In the genomic region with DNA sequence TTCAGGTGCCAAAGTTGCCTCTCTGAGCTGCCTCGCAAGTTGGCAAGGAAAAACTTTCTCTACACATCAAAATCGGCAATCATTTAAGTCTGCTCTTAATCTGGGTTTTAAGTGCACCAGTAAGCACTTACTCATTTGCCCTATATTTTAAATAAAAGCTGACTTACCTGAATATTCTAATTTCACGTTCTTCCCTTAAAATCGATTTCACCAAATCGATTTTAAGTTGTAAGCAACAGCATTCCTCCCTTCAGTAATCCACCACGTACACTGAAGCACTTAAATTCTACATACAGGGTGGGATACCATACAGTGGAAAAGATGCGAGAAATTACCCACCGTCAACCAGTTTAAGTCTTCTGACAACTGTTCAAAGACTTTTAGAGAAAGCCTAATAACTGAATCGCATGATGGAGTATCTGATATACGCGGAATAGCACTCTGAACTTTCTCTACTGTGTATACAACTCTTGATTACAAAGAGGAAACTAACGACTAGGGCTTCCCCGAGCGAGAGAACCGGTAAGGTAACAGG, we compare ENCODE assay signal across 8 cellular contexts. TPM values are rescaled to one million over a fixed set of nuclear protein-coding genes. Genes with fewer than 3 reads are reported as not detected.
A peak's percentile ranks its signal among the peaks of the same experiment; 100 is the strongest.
DNase-seq lines count a peak whose midpoint lies in the region; ATAC-seq and TF ChIP-seq lines count a peak whose summit lies in the region.

No MANE protein-coding gene starts in this region.

- H4K91ac ChIP-seq in trophoblast cell (ENCODE audit: low read depth, low read length), result no peak overlapping the region

- H4K8ac ChIP-seq in trophoblast cell (ENCODE audit: low read depth, low read length), result no peak overlapping the region

- no peak overlapping the region for H2BK5ac ChIP-seq in trophoblast cell (ENCODE audit: low read depth, low read length, poor library complexity)

- TF ChIP-seq POLR2A in Peyer's patch (IDR thresholded peaks at IDR 0.05), result no peak

- 2 to 4% methylated on average over 15 of the region's 15 CpGs for WGBS in esophagus, 2 donors
- no CpG with 5 or more reads among the region's 15 CpGs for WGBS in trophoblast cell (ENCODE audit: extremely low coverage, insufficient coverage, insufficient read length)

- no peak overlapping the region for H3K18ac ChIP-seq in trophoblast cell (ENCODE audit: low read length)

- H3K4me2 ChIP-seq in DND-41 (ENCODE audit: insufficient read depth, low read length) (peak overlapping the region; percentile 73), trophoblast cell (ENCODE audit: low read length) (peak overlapping the region; percentile 75)

- H3K79me2 ChIP-seq in DND-41 (ENCODE audit: insufficient read depth, low read length) (peaks cover 78% of the 10 kb centered on the region), trophoblast cell (ENCODE audit: control insufficient read depth, insufficient read depth, low read length, poor library complexity) (peaks cover 24% of the 10 kb centered on the region)

- no peaks in the 10 kb centered on the region for H3K9me3 ChIP-seq in DND-41 (ENCODE audit: insufficient read depth, low read length, severe bottlenecking)
- H3K9me3 ChIP-seq in Peyer's patch, result no peaks in the 10 kb centered on the region
- H3K9me3 ChIP-seq in esophagus (ENCODE audit: control insufficient read depth in 2 of 2, insufficient read depth in 1 of 2, low read depth in 1 of 2, low read length in 1 of 2), result no peaks in the 10 kb centered on the region
- peaks cover 2% of the 10 kb centered on the region for H3K9me3 ChIP-seq in trophoblast cell (ENCODE audit: insufficient read depth, low read depth, low read length)

- H2AK5ac ChIP-seq in trophoblast cell (ENCODE audit: low read length), result no peak overlapping the region

- H3K4me3 ChIP-seq in DND-41 (ENCODE audit: low read depth in 1 of 2, low read length in 2 of 2) (peak overlapping the region; percentile 50 to 80; a peak in 3 of 4 replicates), Peyer's patch (peak overlapping the region; percentile 67 to 94 (median 82)), esophagus (ENCODE audit: low read depth in 1 of 2, low read length in 2 of 2) (peak overlapping the region; percentile 90 to 93), trophoblast cell (ENCODE audit: low read depth, low read length) (no peak overlapping the region)

- no peak for TF ChIP-seq CTCF in DND-41 (IDR thresholded peaks at IDR 0.05; ENCODE audit: borderline replicate concordance, extremely low read depth, low read length, poor library complexity, severe bottlenecking)
- no peak for TF ChIP-seq CTCF in Peyer's patch (IDR thresholded peaks at IDR 0.05)

- H3K23ac ChIP-seq in trophoblast cell (ENCODE audit: low read length), result no peak overlapping the region

- H3K4ac ChIP-seq in trophoblast cell (ENCODE audit: low read depth, low read length), result peak overlapping the region; percentile 80

- no peak overlapping the region for H2BK120ac ChIP-seq in trophoblast cell (ENCODE audit: insufficient read depth, low read length, poor library complexity)

- no peaks in the 10 kb centered on the region for H3K27me3 ChIP-seq in DND-41 (ENCODE audit: insufficient read depth, low read length, poor library complexity)
- no peaks in the 10 kb centered on the region for H3K27me3 ChIP-seq in Peyer's patch
- no peaks in the 10 kb centered on the region for H3K27me3 ChIP-seq in esophagus (ENCODE audit: control insufficient read depth in 1 of 2, insufficient read depth in 2 of 2, low read length in 2 of 2)
- no peaks in the 10 kb centered on the region for H3K27me3 ChIP-seq in trophoblast cell (ENCODE audit: insufficient read depth, low read length)

- H3K14ac ChIP-seq in trophoblast cell (ENCODE audit: low read length), result no peak overlapping the region

- H3K27ac ChIP-seq in DND-41 (ENCODE audit: low read length) (peak overlapping the region; percentile 84), Peyer's patch (peak overlapping the region; percentile 93 to 100 (median 96)), esophagus (ENCODE audit: low read depth in 2 of 2, low read length in 1 of 2) (peak overlapping the region; percentile 47 to 99), trophoblast cell (ENCODE audit: low read depth, low read length) (peak overlapping the region; percentile 12)

- H2AFZ ChIP-seq in DND-41 (ENCODE audit: low read depth, low read length), result no peak overlapping the region
- H2AFZ ChIP-seq in trophoblast cell (ENCODE audit: insufficient read depth, low read length, poor library complexity), result no peak overlapping the region

- H3K36me3 ChIP-seq in DND-41 (ENCODE audit: insufficient read depth, low read length) (peaks cover 21% of the 10 kb centered on the region), Peyer's patch (no peaks in the 10 kb centered on the region), esophagus (ENCODE audit: control insufficient read depth in 2 of 2, insufficient read depth in 2 of 2, low read length in 1 of 2) (no peaks in the 10 kb centered on the region), trophoblast cell (ENCODE audit: control insufficient read depth in 1 of 2, insufficient read depth in 2 of 2, low read length in 2 of 2) (no peaks in the 10 kb centered on the region)

- DNase-seq in DND-41 (no peak), Peyer's patch (no peak), trophoblast cell (no peak), OCI-M2 (lab: John Stamatoyannopoulos, UW; ENCODE audit: unreplicated experiment) (no peak), NOMO-1 treated with dmso at 0.1 percent for 144 hours (lab: John Stamatoyannopoulos, UW; ENCODE audit: unreplicated experiment) (no peak)
- no peak for DNase-seq in stimulated activated CD4-positive, alpha-beta T cell treated with anti-CD3 and anti-CD28 coated beads, Interleukin-2, amount 100 ng/mL, for 24 hours

- no peak overlapping the region for H2BK12ac ChIP-seq in trophoblast cell (ENCODE audit: low read length)

- H3K79me1 ChIP-seq in trophoblast cell (ENCODE audit: low read length), result peaks cover 15% of the 10 kb centered on the region

- no peak overlapping the region for H4K12ac ChIP-seq in trophoblast cell (ENCODE audit: low read depth, low read length)

- ATAC-seq in DND-41 (ENCODE audit: insufficient read depth, low read depth) (peak; percentile 0; the same call in 1 of the 3 replicates), GM19023 (IDR thresholded peaks at IDR 0.05; ENCODE audit: unreplicated experiment) (no peak)

- H3K4me1 ChIP-seq in DND-41 (ENCODE audit: insufficient read depth, low read length), result peaks cover 72% of the 10 kb centered on the region
- peaks cover 0 to 46% (median 10%) of the 10 kb centered on the region in 4 donors for H3K4me1 ChIP-seq in Peyer's patch
- peaks cover 0 to 4% of the 10 kb centered on the region in 2 donors for H3K4me1 ChIP-seq in esophagus (ENCODE audit: control insufficient read depth in 2 of 2, insufficient read depth in 2 of 2, low read length in 1 of 2)
- H3K4me1 ChIP-seq in trophoblast cell (ENCODE audit: control insufficient read depth in 1 of 2, insufficient read depth in 2 of 2, low read length in 2 of 2), result peaks cover 3 to 5% of the 10 kb centered on the region in 2 experiments

- H4K20me1 ChIP-seq in DND-41 (ENCODE audit: insufficient read depth, low read length), result peaks cover 51% of the 10 kb centered on the region

- H3K9ac ChIP-seq in DND-41 (ENCODE audit: low read depth, low read length) (peak overlapping the region; percentile 74), trophoblast cell (ENCODE audit: low read length) (peak overlapping the region; percentile 44)

RNA-seq across cellular contexts. Expression of a gene that starts 1.6 kb away (rescaled TPM):
- 10 to 100 TPM; 18.5 to 33.8 (median 25.4) TPM for total RNA-seq in Peyer's patch
- 10 to 100 TPM; 11.9 to 17.5 TPM for polyA plus RNA-seq in esophagus
- 42.2 and 43.4 TPM in 2 replicates for polyA plus RNA-seq in trophoblast cell (2013)

Comparison
In these comparisons a context has a peak if more than half of its experiments do, and no peak if none do; other contexts are left out.
1. H3K27ac ChIP-seq: peak in every context shown above with its lines; median percentile 96 in Peyer's patch; 84 in DND-41; 73 in esophagus; 12 in trophoblast cell.